In the genomic region with DNA sequence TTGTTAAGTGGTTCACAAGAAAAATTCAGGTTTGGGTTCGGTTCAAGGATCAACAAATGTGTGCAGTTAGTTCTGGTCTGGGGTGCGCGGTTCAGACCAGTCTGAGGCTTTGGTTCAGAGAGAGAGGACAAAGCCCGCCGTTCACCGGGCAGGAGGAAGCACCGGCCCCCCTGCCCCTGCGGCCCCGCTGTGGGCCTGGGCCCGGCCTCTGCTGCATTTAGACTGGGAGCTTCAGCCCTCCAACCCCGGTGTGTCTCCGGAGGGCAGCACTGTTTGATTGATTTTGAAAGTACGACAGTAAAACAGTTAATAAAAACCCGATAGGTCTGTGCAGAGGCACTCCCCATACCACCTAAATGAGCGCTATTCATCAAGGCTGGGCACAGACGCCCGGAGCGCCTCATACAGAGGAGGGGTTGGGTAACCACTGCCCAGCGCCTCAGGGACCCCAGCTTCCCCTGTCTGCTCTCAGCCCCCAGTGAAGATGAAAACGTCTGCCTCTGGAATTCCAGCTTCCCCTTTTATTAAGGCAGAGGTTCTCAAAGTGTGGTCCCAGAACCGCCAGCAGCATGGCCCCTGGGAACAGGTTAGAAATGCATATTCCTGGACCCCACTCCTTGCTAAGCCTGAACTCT, we compare ENCODE assay signal across 17 cellular contexts.
DNase-seq lines count a peak whose midpoint lies in the region; ATAC-seq and TF ChIP-seq lines count a peak whose summit lies in the region.
"Had no signal": no experiment of that assay in that cellular context is flagged by ENCODE, and none has a peak within 500 bp of the region (broad histone marks: within the 10 kb centered on the region; RNA-seq: fewer than 3 reads in every experiment).

No MANE protein-coding gene starts in this region.

- H3K9me3 ChIP-seq in right atrium auricular region (no peaks in the 10 kb centered on the region), heart right ventricle (no peaks in the 10 kb centered on the region)

- H3K4me3 ChIP-seq in right atrium auricular region (no peak overlapping the region), heart right ventricle (no peak overlapping the region), astrocyte of the cerebellum (ENCODE audit: low read depth, low read length) (no peak overlapping the region)
- H3K4me3 ChIP-seq: GM23248, K562, SK-N-MC had no signal

- no peak overlapping the region for H3K4me3 Mint-ChIP-seq in nephron progenitor cell
- H3K4me3 Mint-ChIP-seq: CD8-positive, alpha-beta T cell had no signal

- H3K4me1 ChIP-seq in right atrium auricular region, result no peaks in the 10 kb centered on the region
- H3K4me1 ChIP-seq in heart right ventricle, result peaks cover 0 to 4% (median 0%) of the 10 kb centered on the region in 9 donors

- peak; percentile 46 for DNase-seq in right atrium auricular region (ENCODE audit: low spot score)
- no peak for DNase-seq in heart right ventricle
- peak; percentile 68 for DNase-seq in astrocyte of the cerebellum (ENCODE audit: low read depth)
- peak; percentile 31 for DNase-seq in nephron progenitor cell
- DNase-seq in activated CD4-positive, alpha-beta T cell treated with anti-CD3 and anti-CD28 coated beads, Interleukin-2, amount 50 U/mL, for 4 hours, result no peak
- no peak for DNase-seq in NCI-H524 treated with DMSO at 0.1 percent for 48 hours (lab: John Stamatoyannopoulos, UW)
- DNase-seq: CD8-positive, alpha-beta T cell; GF-D8; GM23248; NCI-H1105; NCI-H1694 treated with DMSO at 0.1 percent for 48 hours; NCI-H446 treated with DMSO at 0.1 percent for 48 hours; RPMI8226 had no signal

- H3K36me3 ChIP-seq in right atrium auricular region (no peaks in the 10 kb centered on the region), heart right ventricle (no peaks in the 10 kb centered on the region)

- in situ Hi-C loops in astrocyte of the cerebellum (cut with HindIII; ENCODE audit: low sequenced_read_pairs), result no loop called here

- peaks cover 33% of the 10 kb centered on the region for H3K27me3 Mint-ChIP-seq in nephron progenitor cell (ENCODE audit: low read depth, poor library complexity)

- no peaks in the 10 kb centered on the region for H3K36me3 Mint-ChIP-seq in nephron progenitor cell (ENCODE audit: low read depth)
- H3K36me3 Mint-ChIP-seq: CD8-positive, alpha-beta T cell had no signal

- ATAC-seq in heart right ventricle (no peak), HG03469 (IDR thresholded peaks at IDR 0.05; ENCODE audit: unreplicated experiment) (no peak)
- ATAC-seq: CD8-positive, alpha-beta T cell had no signal

- H3K9me3 Mint-ChIP-seq in nephron progenitor cell, result no peaks in the 10 kb centered on the region
- H3K9me3 Mint-ChIP-seq: CD8-positive, alpha-beta T cell had no signal

- H3K27ac ChIP-seq in right atrium auricular region (no peak overlapping the region), heart right ventricle (no peak overlapping the region)
- H3K27ac ChIP-seq: GM23248, HL-60, SK-N-MC had no signal

- no peak overlapping the region for H3K27ac Mint-ChIP-seq in nephron progenitor cell
- H3K27ac Mint-ChIP-seq: CD8-positive, alpha-beta T cell had no signal

- TF ChIP-seq CTCF in right atrium auricular region (IDR thresholded peaks at IDR 0.05), result no peak
- TF ChIP-seq CTCF in heart right ventricle (IDR thresholded peaks at IDR 0.05), result no peak
- TF ChIP-seq CTCF in astrocyte of the cerebellum (IDR thresholded peaks at IDR 0.05; ENCODE audit: low read depth, low read length, missing control alignments), result no peak
- no peak for TF ChIP-seq CTCF in nephron progenitor cell (IDR thresholded peaks at IDR 0.05)

- 88 to 92% methylated on average over 21 of the region's 21 CpGs for WGBS in heart right ventricle, 2 donors

- H3K4me1 Mint-ChIP-seq in nephron progenitor cell, result peaks cover 53% of the 10 kb centered on the region

- intact Hi-C loops in heart right ventricle (cut with DNase I), result loop anchor here in 1 of 10 donors (10.0 kb wide), 1 partner anchor 620 kb away; no protein-coding TSS in a partner anchor

- H3K27me3 ChIP-seq in right atrium auricular region, result no peaks in the 10 kb centered on the region
- H3K27me3 ChIP-seq in heart right ventricle, result peaks cover 0 to 45% (median 12%) of the 10 kb centered on the region in 7 donors

Comparison
In these comparisons a context has a peak if more than half of its experiments do, and no peak if none do; other contexts are left out.
1. DNase-seq: peak in right atrium auricular region (single experiment), astrocyte of the cerebellum (single experiment) and nephron progenitor cell (single experiment); none in heart right ventricle (0 of 2), activated CD4-positive, alpha-beta T cell treated with anti-CD3 and anti-CD28 coated beads, Interleukin-2, amount 50 U/mL, for 4 hours (0 of 2) and NCI-H524 treated with DMSO at 0.1 percent for 48 hours (single experiment).